Comparison of ENCODE assay signal across 9 cellular contexts in genomic region chr4:129641179-129641578, GRCh38.
DNase-seq lines count a peak whose midpoint lies in the region; ATAC-seq, FAIRE-seq and TF ChIP-seq lines count a peak whose summit lies in the region.
"Had no signal": no experiment of that assay in that cellular context is flagged by ENCODE, and none has a peak within 500 bp of the region (broad histone marks: within the 10 kb centered on the region; RNA-seq: fewer than 3 reads in every experiment).

No MANE protein-coding gene starts in this region.

- H3K9me3 Mint-ChIP-seq in MCF 10A (ENCODE audit: unreplicated experiment), result no peaks in the 10 kb centered on the region

- intact Hi-C loops in MCF 10A (cut with micrococcal nuclease) (loop anchor here (1.0 kb wide), 3 partner anchors 114 to 297 kb away; no protein-coding TSS in a partner anchor), left colon (cut with DNase I, micrococcal nuclease) (loop anchor here in 1 of 2 donors (5.0 kb wide), 1 partner anchor 279 kb away; no protein-coding TSS in a partner anchor)

- no peaks in the 10 kb centered on the region for H3K27me3 Mint-ChIP-seq in MCF 10A (ENCODE audit: insufficient read depth, unreplicated experiment)

- DNase-seq in G401 (ENCODE audit: low spot score) (peak; percentile 25), HTR-8/SVneo (ENCODE audit: insufficient read length, low spot score) (peak; percentile 5), MCF 10A (ENCODE audit: unreplicated experiment) (peak; percentile 63), left colon (peak; percentile 29 to 56)
- DNase-seq in stimulated activated CD8-positive, alpha-beta memory T cell treated with anti-CD3 and anti-CD28 coated beads, Interleukin-12 subunit alpha, Interleukin-12 subunit beta, amount 100 ng/mL, for 1 hour (ENCODE audit: low read depth), result peak; percentile 10

- H3K27ac Mint-ChIP-seq in MCF 10A (ENCODE audit: low read depth, unreplicated experiment), result no peak overlapping the region

- peak; percentile 43 for TF ChIP-seq CTCF in MCF 10A (IDR thresholded peaks at IDR 0.05; ENCODE audit: unreplicated experiment)

- no peak overlapping the region for H3K4me3 Mint-ChIP-seq in MCF 10A (ENCODE audit: unreplicated experiment)

- peak; percentile 74 for ATAC-seq in GM21423 (IDR thresholded peaks at IDR 0.05; ENCODE audit: unreplicated experiment)
- peak; percentile 68 for ATAC-seq in SK-N-SH treated with all-trans-retinoic acid at 6 μM for 48 hours
- peak; percentile 32 for ATAC-seq in left colon
- no peak for ATAC-seq in activated CD4-positive, CD25-positive, alpha-beta regulatory T cell treated with anti-CD3 and anti-CD28 coated beads, Interleukin-2, amount 50 U/mL, for 24 hours

- H3K4me1 Mint-ChIP-seq in MCF 10A (ENCODE audit: insufficient read depth, unreplicated experiment), result no peaks in the 10 kb centered on the region

- no peaks in the 10 kb centered on the region for H3K36me3 Mint-ChIP-seq in MCF 10A (ENCODE audit: insufficient read depth, unreplicated experiment)

- CTCF ChIA-PET in MCF 10A (lab: Yijun Ruan, JAX), result interaction anchor here (0.5 to 4.6 kb wide), 63 partner anchors 9 to 721 kb away, joined by 3 to 133 read pairs (median 4); no protein-coding TSS in a partner anchor

- no TSS peak for BruUV-seq in MCF 10A (replicated peaks; lab: Mats Ljungman, UMichigan)

- in situ Hi-C loops in G401 (cut with HindIII; ENCODE audit: low sequenced_read_pairs), result no loop called here

- FAIRE-seq in HTR-8/SVneo (lab: Jason Lieb, UNC), result no peak
- FAIRE-seq: colon had no signal

- POLR2A ChIA-PET in MCF 10A (lab: Yijun Ruan, JAX), result interaction anchor here (0.7 to 1.1 kb wide), 4 partner anchors 95 to 281 kb away, joined by 3 to 6 read pairs (median 3); no protein-coding TSS in a partner anchor

TF ChIP-seq in SK-N-SH treated with all-trans-retinoic acid at 6 μM for 48 hours, 23 proteins besides CTCF, POLR2A, EP300 and RAD21:
- TF ChIP-seq POU6F1 (CRISPR knock-in tag; IDR thresholded peaks at IDR 0.05; ENCODE audit: borderline replicate concordance, low read depth) (no peak), CSRNP3 (CRISPR knock-in tag; IDR thresholded peaks at IDR 0.05) (no peak), CREB5 (CRISPR knock-in tag; IDR thresholded peaks at IDR 0.05; ENCODE audit: low read depth) (no peak), BACH2 (CRISPR knock-in tag; IDR thresholded peaks at IDR 0.05; ENCODE audit: borderline replicate concordance) (no peak), SNAI2 (CRISPR knock-in tag; IDR thresholded peaks at IDR 0.05) (no peak), ESRRG (CRISPR knock-in tag; IDR thresholded peaks at IDR 0.05) (no peak)

Comparison
In these comparisons a context has a peak if more than half of its experiments do, and no peak if none do; other contexts are left out.
1. DNase-seq: peak in every context shown above with its lines; median percentile 63 in MCF 10A; 42 in left colon; 25 in G401; 10 in stimulated activated CD8-positive, alpha-beta memory T cell treated with anti-CD3 and anti-CD28 coated beads, Interleukin-12 subunit alpha, Interleukin-12 subunit beta, amount 100 ng/mL, for 1 hour; 5 in HTR-8/SVneo.
2. ATAC-seq: peak in GM21423 (single experiment), SK-N-SH treated with all-trans-retinoic acid at 6 μM for 48 hours (single experiment) and left colon (single experiment); none in activated CD4-positive, CD25-positive, alpha-beta regulatory T cell treated with anti-CD3 and anti-CD28 coated beads, Interleukin-2, amount 50 U/mL, for 24 hours (0 of 2).